ENCODE assay signal across 15 cellular contexts in the genomic region with DNA sequence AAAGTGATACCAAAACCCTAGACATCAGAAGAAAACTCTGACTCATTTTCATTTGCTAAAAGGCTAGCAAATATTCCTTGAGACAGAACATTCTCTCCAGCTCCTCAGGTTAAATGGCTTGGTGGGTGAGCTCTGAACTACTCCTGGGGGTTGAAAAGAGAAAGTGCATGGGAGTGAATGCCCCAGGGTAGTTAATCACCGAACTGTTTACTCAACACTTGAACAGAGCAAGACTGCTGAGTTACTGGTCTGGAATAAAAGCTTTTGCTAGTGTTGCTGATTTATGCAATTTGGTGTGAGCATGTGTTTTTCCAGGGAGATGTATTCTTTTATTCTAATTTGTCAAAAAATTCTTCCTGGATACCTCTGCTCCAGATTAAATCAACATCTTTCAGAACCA.
A peak's percentile ranks its signal among the peaks of the same experiment; 100 is the strongest.
DNase-seq lines count a peak whose midpoint lies in the region; ATAC-seq and TF ChIP-seq lines count a peak whose summit lies in the region.
"Had no signal": no experiment of that assay in that cellular context is flagged by ENCODE, and none has a peak within 500 bp of the region (broad histone marks: within the 10 kb centered on the region; RNA-seq: fewer than 3 reads in every experiment).

No MANE protein-coding gene starts in this region.

- no peaks in the 10 kb centered on the region for H3K27me3 ChIP-seq in neuronal stem cell (ENCODE audit: control insufficient read depth in 3 of 3, insufficient read depth in 3 of 3, low read depth in 1 of 3, low read length in 3 of 3)
- no peaks in the 10 kb centered on the region for H3K27me3 ChIP-seq in suprapubic skin
- H3K27me3 ChIP-seq: right atrium auricular region, tibial nerve had no signal

- H2BK120ac ChIP-seq in neuronal stem cell (ENCODE audit: low read depth, low read length): no peak overlapping the region

- H4K91ac ChIP-seq in neuronal stem cell (ENCODE audit: low read depth, low read length, poor library complexity): no peak overlapping the region

- TF ChIP-seq EP300 in suprapubic skin (IDR thresholded peaks at IDR 0.05): no peak

- H2BK12ac ChIP-seq in neuronal stem cell (ENCODE audit: low read length): no peak overlapping the region

- no peak overlapping the region for H3K4me2 ChIP-seq in neuronal stem cell (ENCODE audit: insufficient read depth, low read length, poor library complexity, severe bottlenecking)
- H3K4me2 ChIP-seq: SK-N-SH had no signal

- H2BK5ac ChIP-seq in neuronal stem cell (ENCODE audit: low read length): no peak overlapping the region

- H3K9ac ChIP-seq in neuronal stem cell (ENCODE audit: low read depth, low read length, poor library complexity): no peak overlapping the region
- H3K9ac ChIP-seq: SK-N-SH had no signal

- DNase-seq in HK-2 (ENCODE audit: unreplicated experiment) (peak; percentile 7), NCI-H345 (lab: John Stamatoyannopoulos, UW) (peak; percentile 91), choroid plexus epithelial cell (ENCODE audit: low read depth) (peak; percentile 1), neuronal stem cell (ENCODE audit: low spot score) (peak; percentile 4), GM03348 (ENCODE audit: low spot score) (no peak), suprapubic skin (ENCODE audit: low spot score in 2 of 2) (no peak), middle frontal gyrus (ENCODE audit: extremely low spot score, low spot score) (no peak)
- DNase-seq: activated CD4-positive, alpha-beta T cell treated with anti-CD3 and anti-CD28 coated beads for 48 hours; activated gamma-delta T cell treated with Interleukin-2 at 50 U/mL for 16 hours; central memory CD4-positive, alpha-beta T cell; mucosa of descending colon; SK-N-SH had no signal

- no peak overlapping the region for H3K27ac ChIP-seq in neuronal stem cell (replicated peaks; ENCODE audit: low read length)
- no peak overlapping the region for H3K27ac ChIP-seq in suprapubic skin
- H3K27ac ChIP-seq: right atrium auricular region, tibial nerve had no signal

- H3K36me3 ChIP-seq in neuronal stem cell (replicated peaks in 1 of 2; ENCODE audit: control insufficient read depth in 2 of 2, insufficient read depth in 2 of 2, low read length in 2 of 2) (no peaks in the 10 kb centered on the region), suprapubic skin (no peaks in the 10 kb centered on the region)
- H3K36me3 ChIP-seq: right atrium auricular region, tibial nerve had no signal

- TF ChIP-seq CTCF in choroid plexus epithelial cell (conservative IDR thresholded peaks at IDR 0.05; ENCODE audit: low read depth, low read length) (no peak), suprapubic skin (IDR thresholded peaks at IDR 0.05) (no peak)

- ATAC-seq in HG03196 (IDR thresholded peaks at IDR 0.05; ENCODE audit: unreplicated experiment): no peak
- ATAC-seq: mucosa of descending colon had no signal

- no peak overlapping the region for H4K8ac ChIP-seq in neuronal stem cell (ENCODE audit: low read depth, low read length)

- H3K4me1 ChIP-seq in neuronal stem cell (ENCODE audit: control insufficient read depth in 2 of 2, insufficient read depth in 1 of 2, low read depth in 1 of 2, low read length in 2 of 2) (no peaks in the 10 kb centered on the region), suprapubic skin (no peaks in the 10 kb centered on the region)
- H3K4me1 ChIP-seq: right atrium auricular region, tibial nerve had no signal

- H3K9me3 ChIP-seq in neuronal stem cell (replicated peaks in 1 of 2; ENCODE audit: control insufficient read depth in 2 of 2, insufficient read depth in 1 of 2, low read depth in 1 of 2, low read length in 2 of 2) (no peaks in the 10 kb centered on the region), suprapubic skin (no peaks in the 10 kb centered on the region)
- H3K9me3 ChIP-seq: mucosa of descending colon, right atrium auricular region, SK-N-SH, tibial nerve had no signal

- H3K79me1 ChIP-seq in neuronal stem cell (ENCODE audit: low read depth, low read length): no peaks in the 10 kb centered on the region

- no peak overlapping the region for H3K18ac ChIP-seq in neuronal stem cell (ENCODE audit: low read length)

- no peak for TF ChIP-seq POLR2A in suprapubic skin (IDR thresholded peaks at IDR 0.05)

- no peak overlapping the region for H3K14ac ChIP-seq in neuronal stem cell (ENCODE audit: low read length)

- no peak overlapping the region for H2AK5ac ChIP-seq in neuronal stem cell (ENCODE audit: low read depth, low read length)

- no peak overlapping the region for H3K4ac ChIP-seq in neuronal stem cell (ENCODE audit: low read length)

- no peak overlapping the region for H2BK15ac ChIP-seq in neuronal stem cell (ENCODE audit: low read length)

- no peak overlapping the region for H3K23ac ChIP-seq in neuronal stem cell (ENCODE audit: low read depth, low read length, poor library complexity)

- no CpG with 5 or more reads among the region's 1 CpG for WGBS in neuronal stem cell (ENCODE audit: extremely low coverage in 2 of 2, insufficient read length in 2 of 2, insufficient replicate concordance in 1 of 2), 2 donors
- WGBS in suprapubic skin: 70% methylated on average over 1 of the region's 1 CpG

- H2AFZ ChIP-seq in neuronal stem cell (ENCODE audit: low read length): no peak overlapping the region

- H3K4me3 ChIP-seq in choroid plexus epithelial cell (ENCODE audit: low read depth, low read length) (no peak overlapping the region), neuronal stem cell (ENCODE audit: low read length in 2 of 2) (no peak overlapping the region), suprapubic skin (no peak overlapping the region)
- H3K4me3 ChIP-seq: mucosa of descending colon, right atrium auricular region, tibial nerve had no signal

Comparison
In these comparisons a context has a peak if more than half of its experiments do, and no peak if none do; other contexts are left out.
1. DNase-seq: peak in HK-2 (single experiment), NCI-H345 (single experiment), choroid plexus epithelial cell (single experiment) and neuronal stem cell (single experiment); none in GM03348 (single experiment), suprapubic skin (0 of 2) and middle frontal gyrus (single experiment).